Comparison of ENCODE assay signal across 1 cellular context in the genomic region with DNA sequence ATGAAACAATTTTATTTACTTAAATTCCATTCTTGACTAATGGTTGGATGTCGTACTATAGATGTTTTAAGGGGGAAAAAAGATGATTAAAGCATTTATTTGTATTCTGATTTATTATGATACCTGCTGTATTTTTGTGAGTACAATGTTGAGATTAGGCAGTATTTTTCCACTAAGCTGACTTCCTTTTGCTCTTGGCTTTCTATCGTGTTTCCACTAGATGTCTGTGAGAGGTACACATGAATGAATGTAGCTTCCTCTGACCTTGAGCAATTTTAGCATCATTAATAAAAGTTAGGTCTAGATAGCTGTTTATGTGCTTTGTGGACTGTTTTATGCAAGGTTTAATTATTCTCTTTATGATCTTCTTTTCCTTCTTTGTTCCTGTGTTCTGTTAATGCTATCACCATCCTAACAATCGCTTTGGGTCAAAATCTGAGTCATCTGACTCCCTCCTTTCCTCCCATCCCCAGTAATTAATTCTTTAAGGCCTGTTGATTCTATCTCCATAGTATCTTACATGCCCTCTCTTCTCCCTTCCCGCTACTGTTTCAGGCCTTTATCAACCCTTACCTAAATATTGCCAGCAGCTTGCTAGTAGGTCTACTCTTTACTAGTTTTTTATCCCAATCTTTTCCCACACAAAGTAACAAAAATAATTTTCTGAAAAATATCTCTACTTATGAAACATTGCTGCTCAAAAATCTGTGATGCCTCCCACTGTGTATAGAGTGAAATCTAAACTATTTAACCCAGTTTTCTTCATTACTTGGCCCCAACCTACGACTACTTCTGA.
A peak's percentile ranks its signal among the peaks of the same experiment; 100 is the strongest.
TF ChIP-seq lines count a peak whose summit lies in the region.

No MANE protein-coding gene starts in this region.

TF ChIP-seq in K562, 482 proteins besides CTCF, POLR2A, EP300 and RAD21 (continued from another document and continues in another):
- TF ChIP-seq, protein P1, sequence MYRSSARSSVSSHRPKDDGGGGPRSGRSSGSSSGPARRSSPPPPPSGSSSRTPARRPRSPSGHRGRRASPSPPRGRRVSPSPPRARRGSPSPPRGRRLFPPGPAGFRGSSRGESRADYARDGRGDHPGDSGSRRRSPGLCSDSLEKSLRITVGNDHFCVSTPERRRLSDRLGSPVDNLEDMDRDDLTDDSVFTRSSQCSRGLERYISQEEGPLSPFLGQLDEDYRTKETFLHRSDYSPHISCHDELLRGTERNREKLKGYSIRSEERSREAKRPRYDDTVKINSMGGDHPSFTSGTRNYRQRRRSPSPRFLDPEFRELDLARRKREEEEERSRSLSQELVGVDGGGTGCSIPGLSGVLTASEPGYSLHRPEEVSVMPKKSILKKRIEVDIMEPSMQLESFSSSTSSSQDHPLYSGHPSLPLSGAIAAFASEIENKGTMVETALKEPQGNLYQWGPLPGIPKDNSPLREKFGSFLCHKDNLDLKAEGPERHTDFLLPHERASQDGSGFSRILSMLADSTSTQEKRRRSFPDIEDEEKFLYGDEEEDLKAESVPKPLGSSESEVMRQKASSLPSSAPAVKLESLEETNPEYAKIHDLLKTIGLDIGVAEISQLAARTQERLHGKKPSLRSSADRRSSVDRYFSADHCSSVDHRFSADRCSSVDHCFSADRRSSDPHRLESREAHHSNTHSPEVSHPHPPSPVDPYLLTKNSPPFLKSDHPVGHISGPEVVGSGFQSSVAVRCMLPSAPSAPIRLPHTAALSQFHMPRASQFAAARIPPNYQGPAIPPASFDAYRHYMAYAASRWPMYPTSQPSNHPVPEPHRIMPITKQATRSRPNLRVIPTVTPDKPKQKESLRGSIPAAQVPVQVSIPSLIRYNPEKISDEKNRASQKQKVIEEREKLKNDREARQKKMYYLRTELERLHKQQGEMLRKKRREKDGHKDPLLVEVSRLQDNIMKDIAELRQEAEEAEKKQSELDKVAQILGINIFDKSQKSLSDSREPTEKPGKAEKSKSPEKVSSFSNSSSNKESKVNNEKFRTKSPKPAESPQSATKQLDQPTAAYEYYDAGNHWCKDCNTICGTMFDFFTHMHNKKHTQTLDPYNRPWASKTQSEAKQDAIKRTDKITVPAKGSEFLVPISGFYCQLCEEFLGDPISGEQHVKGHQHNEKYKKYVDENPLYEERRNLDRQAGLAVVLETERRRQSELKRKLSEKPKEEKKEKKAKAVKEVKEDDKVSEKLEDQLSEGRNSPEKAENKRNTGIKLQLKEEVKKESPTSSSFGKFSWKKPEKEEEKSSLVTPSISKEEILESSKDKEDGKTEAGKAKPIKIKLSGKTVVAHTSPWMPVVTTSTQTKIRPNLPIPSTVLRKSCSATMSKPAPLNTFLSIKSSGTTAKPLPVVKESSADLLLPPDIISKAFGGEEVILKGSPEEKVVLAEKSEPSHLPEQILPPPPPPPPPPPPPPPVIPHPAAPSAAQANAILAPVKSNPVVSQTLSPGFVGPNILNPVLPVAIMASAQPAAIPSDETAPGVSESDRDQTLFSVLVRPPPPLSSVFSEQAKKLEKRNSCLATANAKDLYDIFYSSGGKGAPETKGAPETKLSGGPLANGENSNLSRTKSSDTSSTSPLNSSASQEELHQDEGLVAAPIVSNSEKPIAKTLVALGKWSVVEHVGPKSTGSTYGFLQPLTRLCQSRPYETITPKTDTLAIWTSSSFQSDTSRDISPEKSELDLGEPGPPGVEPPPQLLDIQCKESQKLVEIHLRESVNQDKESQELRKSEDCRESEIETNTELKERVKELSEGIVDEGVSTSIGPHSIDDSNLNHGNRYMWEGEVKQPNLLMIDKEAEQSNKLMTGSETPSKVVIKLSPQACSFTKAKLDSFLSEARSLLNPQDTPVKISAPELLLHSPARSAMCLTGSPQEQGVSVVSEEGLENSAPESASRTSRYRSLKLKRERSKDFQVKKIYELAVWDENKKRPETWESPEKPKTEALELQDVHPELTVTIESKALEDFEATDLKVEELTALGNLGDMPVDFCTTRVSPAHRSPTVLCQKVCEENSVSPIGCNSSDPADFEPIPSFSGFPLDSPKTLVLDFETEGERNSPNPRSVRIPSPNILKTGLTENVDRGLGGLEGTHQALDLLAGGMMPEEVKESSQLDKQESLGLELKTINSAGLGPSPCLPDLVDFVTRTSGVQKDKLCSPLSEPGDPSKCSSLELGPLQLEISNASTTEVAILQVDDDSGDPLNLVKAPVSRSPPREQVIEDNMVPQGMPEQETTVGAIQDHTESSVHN (IDR thresholded peaks at IDR 0.05; ENCODE audit: borderline replicate concordance in 1 of 2, low read depth in 1 of 2), result no peak
- no peak; the same call in 1 of the 2 replicates for TF ChIP-seq MTA1 (IDR thresholded peaks at IDR 0.05; ENCODE audit: borderline replicate concordance)
- TF ChIP-seq, protein P2, sequence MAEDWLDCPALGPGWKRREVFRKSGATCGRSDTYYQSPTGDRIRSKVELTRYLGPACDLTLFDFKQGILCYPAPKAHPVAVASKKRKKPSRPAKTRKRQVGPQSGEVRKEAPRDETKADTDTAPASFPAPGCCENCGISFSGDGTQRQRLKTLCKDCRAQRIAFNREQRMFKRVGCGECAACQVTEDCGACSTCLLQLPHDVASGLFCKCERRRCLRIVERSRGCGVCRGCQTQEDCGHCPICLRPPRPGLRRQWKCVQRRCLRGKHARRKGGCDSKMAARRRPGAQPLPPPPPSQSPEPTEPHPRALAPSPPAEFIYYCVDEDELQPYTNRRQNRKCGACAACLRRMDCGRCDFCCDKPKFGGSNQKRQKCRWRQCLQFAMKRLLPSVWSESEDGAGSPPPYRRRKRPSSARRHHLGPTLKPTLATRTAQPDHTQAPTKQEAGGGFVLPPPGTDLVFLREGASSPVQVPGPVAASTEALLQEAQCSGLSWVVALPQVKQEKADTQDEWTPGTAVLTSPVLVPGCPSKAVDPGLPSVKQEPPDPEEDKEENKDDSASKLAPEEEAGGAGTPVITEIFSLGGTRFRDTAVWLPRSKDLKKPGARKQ (CRISPR knock-in tag; IDR thresholded peaks at IDR 0.05), result no peak
- TF ChIP-seq POLR2B (IDR thresholded peaks at IDR 0.05; ENCODE audit: low read depth, partially characterized antibody), result no peak
- TF ChIP-seq, protein P3, sequence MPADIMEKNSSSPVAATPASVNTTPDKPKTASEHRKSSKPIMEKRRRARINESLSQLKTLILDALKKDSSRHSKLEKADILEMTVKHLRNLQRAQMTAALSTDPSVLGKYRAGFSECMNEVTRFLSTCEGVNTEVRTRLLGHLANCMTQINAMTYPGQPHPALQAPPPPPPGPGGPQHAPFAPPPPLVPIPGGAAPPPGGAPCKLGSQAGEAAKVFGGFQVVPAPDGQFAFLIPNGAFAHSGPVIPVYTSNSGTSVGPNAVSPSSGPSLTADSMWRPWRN (IDR thresholded peaks at IDR 0.05; ENCODE audit: low read depth), result 0 out of 2 replicates have a peak, but pooled peaks have one; percentile 24
- no peak for TF ChIP-seq FOXA1 (IDR thresholded peaks at IDR 0.05; ENCODE audit: borderline replicate concordance)
- no peak for TF ChIP-seq ATF7 (IDR thresholded peaks at IDR 0.05)
- no peak for TF ChIP-seq ZNF76 (CRISPR knock-in tag; IDR thresholded peaks at IDR 0.05; ENCODE audit: borderline replicate concordance)
- TF ChIP-seq RCOR1 (IDR thresholded peaks at IDR 0.05; ENCODE audit: borderline replicate concordance in 1 of 2, low read depth in 2 of 2, low read length in 2 of 2), result peak in 1 of 2 experiments; percentile 57; a peak in 1 of 4 replicates
- TF ChIP-seq GABPB2 (CRISPR knock-in tag; conservative IDR thresholded peaks at IDR 0.05), result no peak
- no peak for TF ChIP-seq NFATC3 (IDR thresholded peaks at IDR 0.05)
- no peak for TF ChIP-seq SRSF1 (IDR thresholded peaks at IDR 0.05; ENCODE audit: low read depth, low read length)
- no peak for TF ChIP-seq ZNF717 (CRISPR knock-in tag; IDR thresholded peaks at IDR 0.05)
- TF ChIP-seq RBM34 (IDR thresholded peaks at IDR 0.05; ENCODE audit: borderline replicate concordance, insufficient read depth, low read length), result no peak
- no peak for TF ChIP-seq TAL1 (IDR thresholded peaks at IDR 0.05)
- TF ChIP-seq DNMT1 (IDR thresholded peaks at IDR 0.05), result no peak
- TF ChIP-seq, protein P4, sequence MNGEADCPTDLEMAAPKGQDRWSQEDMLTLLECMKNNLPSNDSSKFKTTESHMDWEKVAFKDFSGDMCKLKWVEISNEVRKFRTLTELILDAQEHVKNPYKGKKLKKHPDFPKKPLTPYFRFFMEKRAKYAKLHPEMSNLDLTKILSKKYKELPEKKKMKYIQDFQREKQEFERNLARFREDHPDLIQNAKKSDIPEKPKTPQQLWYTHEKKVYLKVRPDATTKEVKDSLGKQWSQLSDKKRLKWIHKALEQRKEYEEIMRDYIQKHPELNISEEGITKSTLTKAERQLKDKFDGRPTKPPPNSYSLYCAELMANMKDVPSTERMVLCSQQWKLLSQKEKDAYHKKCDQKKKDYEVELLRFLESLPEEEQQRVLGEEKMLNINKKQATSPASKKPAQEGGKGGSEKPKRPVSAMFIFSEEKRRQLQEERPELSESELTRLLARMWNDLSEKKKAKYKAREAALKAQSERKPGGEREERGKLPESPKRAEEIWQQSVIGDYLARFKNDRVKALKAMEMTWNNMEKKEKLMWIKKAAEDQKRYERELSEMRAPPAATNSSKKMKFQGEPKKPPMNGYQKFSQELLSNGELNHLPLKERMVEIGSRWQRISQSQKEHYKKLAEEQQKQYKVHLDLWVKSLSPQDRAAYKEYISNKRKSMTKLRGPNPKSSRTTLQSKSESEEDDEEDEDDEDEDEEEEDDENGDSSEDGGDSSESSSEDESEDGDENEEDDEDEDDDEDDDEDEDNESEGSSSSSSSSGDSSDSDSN (IDR thresholded peaks at IDR 0.05; ENCODE audit: borderline replicate concordance in 1 of 2, low read depth in 2 of 2, low read length in 2 of 2), result no peak
- TF ChIP-seq ZNF707 (CRISPR knock-in tag; conservative IDR thresholded peaks at IDR 0.05), result no peak
- no peak for TF ChIP-seq ZSCAN29 (IDR thresholded peaks at IDR 0.05)
- TF ChIP-seq, protein P5, sequence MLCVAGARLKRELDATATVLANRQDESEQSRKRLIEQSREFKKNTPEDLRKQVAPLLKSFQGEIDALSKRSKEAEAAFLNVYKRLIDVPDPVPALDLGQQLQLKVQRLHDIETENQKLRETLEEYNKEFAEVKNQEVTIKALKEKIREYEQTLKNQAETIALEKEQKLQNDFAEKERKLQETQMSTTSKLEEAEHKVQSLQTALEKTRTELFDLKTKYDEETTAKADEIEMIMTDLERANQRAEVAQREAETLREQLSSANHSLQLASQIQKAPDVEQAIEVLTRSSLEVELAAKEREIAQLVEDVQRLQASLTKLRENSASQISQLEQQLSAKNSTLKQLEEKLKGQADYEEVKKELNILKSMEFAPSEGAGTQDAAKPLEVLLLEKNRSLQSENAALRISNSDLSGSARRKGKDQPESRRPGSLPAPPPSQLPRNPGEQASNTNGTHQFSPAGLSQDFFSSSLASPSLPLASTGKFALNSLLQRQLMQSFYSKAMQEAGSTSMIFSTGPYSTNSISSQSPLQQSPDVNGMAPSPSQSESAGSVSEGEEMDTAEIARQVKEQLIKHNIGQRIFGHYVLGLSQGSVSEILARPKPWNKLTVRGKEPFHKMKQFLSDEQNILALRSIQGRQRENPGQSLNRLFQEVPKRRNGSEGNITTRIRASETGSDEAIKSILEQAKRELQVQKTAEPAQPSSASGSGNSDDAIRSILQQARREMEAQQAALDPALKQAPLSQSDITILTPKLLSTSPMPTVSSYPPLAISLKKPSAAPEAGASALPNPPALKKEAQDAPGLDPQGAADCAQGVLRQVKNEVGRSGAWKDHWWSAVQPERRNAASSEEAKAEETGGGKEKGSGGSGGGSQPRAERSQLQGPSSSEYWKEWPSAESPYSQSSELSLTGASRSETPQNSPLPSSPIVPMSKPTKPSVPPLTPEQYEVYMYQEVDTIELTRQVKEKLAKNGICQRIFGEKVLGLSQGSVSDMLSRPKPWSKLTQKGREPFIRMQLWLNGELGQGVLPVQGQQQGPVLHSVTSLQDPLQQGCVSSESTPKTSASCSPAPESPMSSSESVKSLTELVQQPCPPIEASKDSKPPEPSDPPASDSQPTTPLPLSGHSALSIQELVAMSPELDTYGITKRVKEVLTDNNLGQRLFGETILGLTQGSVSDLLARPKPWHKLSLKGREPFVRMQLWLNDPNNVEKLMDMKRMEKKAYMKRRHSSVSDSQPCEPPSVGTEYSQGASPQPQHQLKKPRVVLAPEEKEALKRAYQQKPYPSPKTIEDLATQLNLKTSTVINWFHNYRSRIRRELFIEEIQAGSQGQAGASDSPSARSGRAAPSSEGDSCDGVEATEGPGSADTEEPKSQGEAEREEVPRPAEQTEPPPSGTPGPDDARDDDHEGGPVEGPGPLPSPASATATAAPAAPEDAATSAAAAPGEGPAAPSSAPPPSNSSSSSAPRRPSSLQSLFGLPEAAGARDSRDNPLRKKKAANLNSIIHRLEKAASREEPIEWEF (CRISPR knock-in tag; IDR thresholded peaks at IDR 0.05), result 0 out of 2 replicates have a peak, but pooled peaks have one; percentile 11
- TF ChIP-seq, protein P6, sequence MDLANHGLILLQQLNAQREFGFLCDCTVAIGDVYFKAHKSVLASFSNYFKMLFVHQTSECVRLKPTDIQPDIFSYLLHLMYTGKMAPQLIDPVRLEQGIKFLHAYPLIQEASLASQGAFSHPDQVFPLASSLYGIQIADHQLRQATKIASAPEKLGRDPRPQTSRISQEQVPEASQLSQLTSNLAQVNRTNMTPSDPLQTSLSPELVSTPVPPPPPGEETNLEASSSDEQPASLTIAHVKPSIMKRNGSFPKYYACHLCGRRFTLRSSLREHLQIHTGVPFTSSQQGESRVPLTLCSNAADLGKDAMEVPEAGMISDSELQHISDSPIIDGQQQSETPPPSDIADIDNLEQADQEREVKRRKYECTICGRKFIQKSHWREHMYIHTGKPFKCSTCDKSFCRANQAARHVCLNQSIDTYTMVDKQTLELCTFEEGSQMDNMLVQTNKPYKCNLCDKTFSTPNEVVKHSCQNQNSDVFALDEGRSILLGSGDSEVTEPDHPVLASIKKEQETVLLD (IDR thresholded peaks at IDR 0.05), result no peak
- TF ChIP-seq, protein P7, sequence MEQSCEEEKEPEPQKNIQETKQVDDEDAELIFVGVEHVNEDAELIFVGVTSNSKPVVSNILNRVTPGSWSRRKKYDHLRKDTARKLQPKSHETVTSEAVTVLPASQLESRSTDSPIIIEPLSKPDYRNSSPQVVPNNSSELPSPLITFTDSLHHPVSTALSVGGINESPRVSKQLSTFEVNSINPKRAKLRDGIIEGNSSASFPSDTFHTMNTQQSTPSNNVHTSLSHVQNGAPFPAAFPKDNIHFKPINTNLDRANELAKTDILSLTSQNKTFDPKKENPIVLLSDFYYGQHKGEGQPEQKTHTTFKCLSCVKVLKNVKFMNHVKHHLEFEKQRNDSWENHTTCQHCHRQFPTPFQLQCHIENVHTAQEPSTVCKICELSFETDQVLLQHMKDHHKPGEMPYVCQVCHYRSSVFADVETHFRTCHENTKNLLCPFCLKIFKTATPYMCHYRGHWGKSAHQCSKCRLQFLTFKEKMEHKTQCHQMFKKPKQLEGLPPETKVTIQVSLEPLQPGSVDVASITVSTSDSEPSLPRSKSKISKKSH (CRISPR knock-in tag; IDR thresholded peaks at IDR 0.05), result no peak
- TF ChIP-seq, protein P8, sequence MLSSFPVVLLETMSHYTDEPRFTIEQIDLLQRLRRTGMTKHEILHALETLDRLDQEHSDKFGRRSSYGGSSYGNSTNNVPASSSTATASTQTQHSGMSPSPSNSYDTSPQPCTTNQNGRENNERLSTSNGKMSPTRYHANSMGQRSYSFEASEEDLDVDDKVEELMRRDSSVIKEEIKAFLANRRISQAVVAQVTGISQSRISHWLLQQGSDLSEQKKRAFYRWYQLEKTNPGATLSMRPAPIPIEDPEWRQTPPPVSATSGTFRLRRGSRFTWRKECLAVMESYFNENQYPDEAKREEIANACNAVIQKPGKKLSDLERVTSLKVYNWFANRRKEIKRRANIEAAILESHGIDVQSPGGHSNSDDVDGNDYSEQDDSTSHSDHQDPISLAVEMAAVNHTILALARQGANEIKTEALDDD (IDR thresholded peaks at IDR 0.05), result peak; percentile 83
- TF ChIP-seq CCAR2 (IDR thresholded peaks at IDR 0.05; ENCODE audit: low read depth, low read length), result no peak
- TF ChIP-seq KLF10 (CRISPR knock-in tag; IDR thresholded peaks at IDR 0.05), result no peak
- TF ChIP-seq ETV5 (CRISPR knock-in tag; IDR thresholded peaks at IDR 0.05; ENCODE audit: low read depth), result no peak
- TF ChIP-seq RNF2 (IDR thresholded peaks at IDR 0.05), result no peak
- TF ChIP-seq TBP (optimal IDR thresholded peaks at IDR 0.05; ENCODE audit: low read depth, low read length), result no peak
- peak; percentile 19; the same call in 1 of the 2 replicates for TF ChIP-seq GATAD2B (IDR thresholded peaks at IDR 0.05; ENCODE audit: borderline replicate concordance)
- TF ChIP-seq ZNF124 (CRISPR knock-in tag; IDR thresholded peaks at IDR 0.05), result no peak
- no peak for TF ChIP-seq WHSC1 (IDR thresholded peaks at IDR 0.05; ENCODE audit: low read length)
